ENCODE assay signal across 1 cellular context in genomic region chr17:59423137-59423703, GRCh38.
TF ChIP-seq lines count a peak whose summit lies in the region.

No MANE protein-coding gene starts in this region.

TF ChIP-seq in HepG2, 621 proteins besides CTCF, POLR2A, EP300 and RAD21 (continued from another document):
- TF ChIP-seq ARID4A (CRISPR knock-in tag; IDR thresholded peaks at IDR 0.05; ENCODE audit: borderline replicate concordance) = peak; percentile 42; the same call in 1 of the 2 replicates
- TF ChIP-seq MAFK (conservative IDR thresholded peaks at IDR 0.05 in 1 of 2, IDR thresholded peaks at IDR 0.05 in 1 of 2; ENCODE audit: low read length in 2 of 2) = peak; percentile 88 to 92
- peak; percentile 42; the same call in 1 of the 2 replicates for TF ChIP-seq PHF20 (CRISPR knock-in tag; IDR thresholded peaks at IDR 0.05)
- TF ChIP-seq, protein P1, sequence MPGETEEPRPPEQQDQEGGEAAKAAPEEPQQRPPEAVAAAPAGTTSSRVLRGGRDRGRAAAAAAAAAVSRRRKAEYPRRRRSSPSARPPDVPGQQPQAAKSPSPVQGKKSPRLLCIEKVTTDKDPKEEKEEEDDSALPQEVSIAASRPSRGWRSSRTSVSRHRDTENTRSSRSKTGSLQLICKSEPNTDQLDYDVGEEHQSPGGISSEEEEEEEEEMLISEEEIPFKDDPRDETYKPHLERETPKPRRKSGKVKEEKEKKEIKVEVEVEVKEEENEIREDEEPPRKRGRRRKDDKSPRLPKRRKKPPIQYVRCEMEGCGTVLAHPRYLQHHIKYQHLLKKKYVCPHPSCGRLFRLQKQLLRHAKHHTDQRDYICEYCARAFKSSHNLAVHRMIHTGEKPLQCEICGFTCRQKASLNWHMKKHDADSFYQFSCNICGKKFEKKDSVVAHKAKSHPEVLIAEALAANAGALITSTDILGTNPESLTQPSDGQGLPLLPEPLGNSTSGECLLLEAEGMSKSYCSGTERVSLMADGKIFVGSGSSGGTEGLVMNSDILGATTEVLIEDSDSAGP (CRISPR knock-in tag; IDR thresholded peaks at IDR 0.05; ENCODE audit: borderline replicate concordance) = 0 out of 2 replicates have a peak, but pooled peaks have one; percentile 10
- no peak for TF ChIP-seq ZNF781 (CRISPR knock-in tag; IDR thresholded peaks at IDR 0.05; ENCODE audit: borderline replicate concordance, not compliant biosample characterization)
- TF ChIP-seq ZNF230 (CRISPR knock-in tag; IDR thresholded peaks at IDR 0.05) = peak; percentile 55; the same call in 1 of the 2 replicates
- peak; percentile 39; the same call in 1 of the 2 replicates for TF ChIP-seq ZNF770 (CRISPR knock-in tag; IDR thresholded peaks at IDR 0.05)
- TF ChIP-seq FOSL2 (CRISPR knock-in tag; IDR thresholded peaks at IDR 0.05) = peak; percentile 57
- TF ChIP-seq ZNF414 (CRISPR knock-in tag; IDR thresholded peaks at IDR 0.05) = peak; percentile 66; the same call in 1 of the 2 replicates
- 0 out of 2 replicates have a peak, but pooled peaks have one; percentile 59 for TF ChIP-seq ZNF232 (CRISPR knock-in tag; IDR thresholded peaks at IDR 0.05; ENCODE audit: borderline replicate concordance)
- TF ChIP-seq ZFP90 (CRISPR knock-in tag; IDR thresholded peaks at IDR 0.05; ENCODE audit: borderline replicate concordance) = peak; percentile 100
- TF ChIP-seq ZNF292 (CRISPR knock-in tag; IDR thresholded peaks at IDR 0.05; ENCODE audit: borderline replicate concordance, low read depth) = peak; percentile 25
- 0 out of 2 replicates have a peak, but pooled peaks have one; percentile 14 for TF ChIP-seq ZNF12 (CRISPR knock-in tag; IDR thresholded peaks at IDR 0.05)
- TF ChIP-seq HDAC2 (CRISPR knock-in tag; IDR thresholded peaks at IDR 0.05) = peak; percentile 12; the same call in 1 of the 2 replicates
- peak; percentile 51; the same call in 1 of the 2 replicates for TF ChIP-seq PHF21A (CRISPR knock-in tag; IDR thresholded peaks at IDR 0.05)
- TF ChIP-seq ZNF720 (CRISPR knock-in tag; IDR thresholded peaks at IDR 0.05) = no peak
- peak; percentile 27; the same call in 1 of the 2 replicates for TF ChIP-seq ZXDC (CRISPR knock-in tag; IDR thresholded peaks at IDR 0.05)
- TF ChIP-seq KAT8 (CRISPR knock-in tag; IDR thresholded peaks at IDR 0.05) = 0 out of 2 replicates have a peak, but pooled peaks have one; percentile 33
- TF ChIP-seq TMF1 (CRISPR knock-in tag; IDR thresholded peaks at IDR 0.05; ENCODE audit: low read depth) = no peak
- TF ChIP-seq MAFG (CRISPR knock-in tag; IDR thresholded peaks at IDR 0.05) = peak; percentile 91
- TF ChIP-seq ZNF747 (CRISPR knock-in tag; IDR thresholded peaks at IDR 0.05; ENCODE audit: borderline replicate concordance) = 0 out of 2 replicates have a peak, but pooled peaks have one; percentile 33
- TF ChIP-seq ATF7 (IDR thresholded peaks at IDR 0.05) = no peak
- TF ChIP-seq ATF7 (CRISPR knock-in tag; IDR thresholded peaks at IDR 0.05) = 0 out of 2 replicates have a peak, but pooled peaks have one; percentile 59
- TF ChIP-seq ZNF605 (CRISPR knock-in tag; IDR thresholded peaks at IDR 0.05) = peak; percentile 14; the same call in 1 of the 2 replicates
- TF ChIP-seq TFAP4 (IDR thresholded peaks at IDR 0.05; ENCODE audit: borderline replicate concordance, low read depth) = peak; percentile 28; the same call in 1 of the 2 replicates
- no peak for TF ChIP-seq ZNF207 (IDR thresholded peaks at IDR 0.05; ENCODE audit: borderline replicate concordance)
- TF ChIP-seq CBFB (CRISPR knock-in tag; IDR thresholded peaks at IDR 0.05) = 0 out of 2 replicates have a peak, but pooled peaks have one; percentile 26
- TF ChIP-seq TARDBP (CRISPR knock-in tag; IDR thresholded peaks at IDR 0.05) = no peak
- peak; percentile 91 for TF ChIP-seq MAFF (IDR thresholded peaks at IDR 0.05; ENCODE audit: low read depth, low read length)
- TF ChIP-seq ZNF234 (CRISPR knock-in tag; conservative IDR thresholded peaks at IDR 0.05) = no peak
